Comparison of ENCODE assay signal across 1 cellular context in the genomic region with DNA sequence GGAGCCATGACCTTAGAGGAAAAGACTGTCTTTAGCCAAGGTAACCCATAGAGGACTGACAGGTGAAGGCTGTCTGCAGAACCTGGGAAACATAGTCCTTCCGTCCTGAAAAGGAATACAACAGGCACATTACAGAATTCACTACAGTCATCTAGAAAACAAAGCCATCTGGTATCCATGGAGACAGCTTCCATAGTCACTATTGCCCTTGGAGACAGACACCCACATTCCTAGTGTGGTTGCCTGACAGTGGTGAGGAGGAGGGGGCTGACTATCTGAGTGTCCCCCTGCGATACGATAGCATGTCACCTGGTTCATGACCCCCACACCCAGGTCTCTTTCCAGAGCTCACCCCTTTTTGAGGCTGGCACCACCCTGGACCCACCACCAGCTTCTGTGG.
TF ChIP-seq lines count a peak whose summit lies in the region.

No MANE protein-coding gene starts in this region.

TF ChIP-seq in GM23338, 12 proteins besides CTCF, POLR2A, EP300 and RAD21 (continued from another document):
- no peak for TF ChIP-seq ZNF462 (CRISPR knock-in tag; IDR thresholded peaks at IDR 0.05)
